Comparison of ENCODE assay signal across 17 cellular contexts in the genomic region with DNA sequence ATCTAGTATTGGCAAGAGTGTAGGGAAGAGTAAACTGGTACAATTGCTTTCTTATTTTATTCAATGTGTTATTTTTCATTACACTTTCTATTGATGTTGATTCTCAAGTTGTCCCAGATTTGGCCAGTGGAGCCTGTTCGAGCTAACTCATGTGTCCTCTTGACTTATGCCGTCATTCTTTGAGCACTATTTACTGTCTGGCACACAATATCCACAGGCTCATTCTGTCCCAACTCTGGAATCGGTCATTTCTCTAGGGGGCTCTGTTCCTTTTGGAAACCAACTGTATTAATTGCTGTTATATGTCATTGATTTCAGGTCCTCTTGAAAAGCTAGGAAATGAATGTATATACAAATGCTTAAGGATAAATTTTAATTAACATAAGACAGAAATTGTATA. TPM values are rescaled to one million over a fixed set of nuclear protein-coding genes. Genes with fewer than 3 reads are reported as not detected.
DNase-seq lines count a peak whose midpoint lies in the region; ATAC-seq and TF ChIP-seq lines count a peak whose summit lies in the region.
"Had no signal": no experiment of that assay in that cellular context is flagged by ENCODE, and none has a peak within 500 bp of the region (broad histone marks: within the 10 kb centered on the region; RNA-seq: fewer than 3 reads in every experiment).

No MANE protein-coding gene starts in this region.

- no peak overlapping the region for H2BK12ac ChIP-seq in mesenchymal stem cell (ENCODE audit: low read length in 2 of 2)

- H2BK120ac ChIP-seq in mesenchymal stem cell (ENCODE audit: low read depth, low read length) = no peak overlapping the region

- H3K4me3 ChIP-seq in ACC112 (ENCODE audit: low read depth, low read length) = no peak overlapping the region
- H3K4me3 ChIP-seq in fibroblast of mammary gland (ENCODE audit: control insufficient read depth, low read depth, low read length) = no peak overlapping the region
- no peak overlapping the region for H3K4me3 ChIP-seq in mesenchymal stem cell (ENCODE audit: insufficient read depth in 1 of 2, low read depth in 1 of 2, low read length in 2 of 2)
- H3K4me3 ChIP-seq in mammary epithelial cell (replicated peaks in 1 of 3; ENCODE audit: insufficient read depth in 1 of 3, low read depth in 2 of 3, low read length in 3 of 3) = no peak overlapping the region
- H3K4me3 ChIP-seq in Karpas-422 (ENCODE audit: low read length) = no peak overlapping the region

- H3K4me3 Mint-ChIP-seq in WTC11 = no peak overlapping the region
- H3K4me3 Mint-ChIP-seq: IgD-negative memory B cell had no signal

- H4K20me1 ChIP-seq in mammary epithelial cell (ENCODE audit: insufficient read depth, low read length) (no peaks in the 10 kb centered on the region), Karpas-422 (ENCODE audit: insufficient read depth, low read depth, low read length) (no peaks in the 10 kb centered on the region)

- peaks cover 13% of the 10 kb centered on the region for H3K4me1 Mint-ChIP-seq in WTC11
- H3K4me1 Mint-ChIP-seq: IgD-negative memory B cell had no signal

- no peak overlapping the region for H3K4ac ChIP-seq in mesenchymal stem cell (ENCODE audit: low read depth in 1 of 2, low read length in 2 of 2)

- H3K23ac ChIP-seq in mesenchymal stem cell (ENCODE audit: low read length in 2 of 2) = no peak overlapping the region

- H3K4me2 ChIP-seq in mesenchymal stem cell (ENCODE audit: low read length, poor library complexity, severe bottlenecking) (no peak overlapping the region), mammary epithelial cell (ENCODE audit: insufficient read depth, low read depth, low read length) (no peak overlapping the region), Karpas-422 (ENCODE audit: low read depth, low read length, poor library complexity, severe bottlenecking) (no peak overlapping the region)

- H3K36me3 Mint-ChIP-seq in WTC11 = no peaks in the 10 kb centered on the region
- H3K36me3 Mint-ChIP-seq: IgD-negative memory B cell had no signal

- CTCF ChIA-PET in WTC11 (lab: Charles Lee) (no interaction called here), mammary epithelial cell (lab: Charles Lee; ENCODE audit: low non-redundant PET) (no interaction called here)

- no peak overlapping the region for H4K91ac ChIP-seq in mesenchymal stem cell (ENCODE audit: low read length)

- H3K9me3 ChIP-seq in mesenchymal stem cell (ENCODE audit: control insufficient read depth, low read length) (no peaks in the 10 kb centered on the region), mammary epithelial cell (replicated peaks; ENCODE audit: insufficient read depth, low read length) (no peaks in the 10 kb centered on the region), Karpas-422 (ENCODE audit: low read length) (no peaks in the 10 kb centered on the region)

- H2BK15ac ChIP-seq in mesenchymal stem cell (ENCODE audit: low read depth, poor library complexity, severe bottlenecking) = no peak overlapping the region

- H3K27me3 ChIP-seq in ACC112 (ENCODE audit: insufficient read depth, low read length) (no peaks in the 10 kb centered on the region), mesenchymal stem cell (ENCODE audit: control insufficient read depth in 1 of 2, insufficient read depth in 1 of 2, low read length in 2 of 2) (no peaks in the 10 kb centered on the region), mammary epithelial cell (ENCODE audit: insufficient read depth, low read length) (no peaks in the 10 kb centered on the region), Karpas-422 (ENCODE audit: low read length) (no peaks in the 10 kb centered on the region)

- in situ Hi-C loops in mammary epithelial cell (cut with MboI; ENCODE audit: low sequenced_read_pairs in 2 of 2) = no loop called here

- H3K9ac ChIP-seq in mesenchymal stem cell (ENCODE audit: low read length) = peak overlapping the region; percentile 36
- no peak overlapping the region for H3K9ac ChIP-seq in mammary epithelial cell (ENCODE audit: insufficient read depth, low read length)
- H3K9ac ChIP-seq in Karpas-422 (ENCODE audit: low read length) = no peak overlapping the region

- ATAC-seq in HG03457 (IDR thresholded peaks at IDR 0.05; ENCODE audit: unreplicated experiment) = no peak
- ATAC-seq in WTC11 = no peak

- no peaks in the 10 kb centered on the region for H3K36me3 ChIP-seq in ACC112 (ENCODE audit: insufficient read depth, low read length)
- no peaks in the 10 kb centered on the region for H3K36me3 ChIP-seq in mesenchymal stem cell (ENCODE audit: control insufficient read depth in 1 of 2, insufficient read depth in 2 of 2, low read depth in 1 of 2, low read length in 2 of 2)
- no peaks in the 10 kb centered on the region for H3K36me3 ChIP-seq in mammary epithelial cell (ENCODE audit: insufficient read depth, low read length)
- no peaks in the 10 kb centered on the region for H3K36me3 ChIP-seq in Karpas-422 (ENCODE audit: insufficient read depth, low read length)

- H3K79me2 ChIP-seq in ACC112 (ENCODE audit: control insufficient read depth, insufficient read depth, low read length, unreplicated experiment) = no peaks in the 10 kb centered on the region
- no peaks in the 10 kb centered on the region for H3K79me2 ChIP-seq in mammary epithelial cell (ENCODE audit: insufficient read depth, low read length)
- no peaks in the 10 kb centered on the region for H3K79me2 ChIP-seq in Karpas-422 (ENCODE audit: low read length)

- intact Hi-C loops in mammary epithelial cell (cut with micrococcal nuclease) = no loop called here

- peaks cover 4% of the 10 kb centered on the region for H3K4me1 ChIP-seq in ACC112 (ENCODE audit: control insufficient read depth, insufficient read depth, low read length, unreplicated experiment)
- H3K4me1 ChIP-seq in mesenchymal stem cell (ENCODE audit: control insufficient read depth, insufficient read depth, low read depth, low read length) = no peaks in the 10 kb centered on the region
- H3K4me1 ChIP-seq in mammary epithelial cell (ENCODE audit: insufficient read depth, low read length) = no peaks in the 10 kb centered on the region
- H3K4me1 ChIP-seq in Karpas-422 (ENCODE audit: low read length) = no peaks in the 10 kb centered on the region

- no peaks in the 10 kb centered on the region for H3K9me2 ChIP-seq in Karpas-422 (replicated peaks; ENCODE audit: insufficient read depth, low read length)

- no TSS peak for BruUV-seq in mammary epithelial cell (replicated peaks; lab: Mats Ljungman, UMichigan)

- H2AFZ ChIP-seq in ACC112 (ENCODE audit: low read length, unreplicated experiment) = peak overlapping the region; percentile 53
- H2AFZ ChIP-seq in mesenchymal stem cell (ENCODE audit: low read depth, low read length) = no peak overlapping the region
- no peak overlapping the region for H2AFZ ChIP-seq in mammary epithelial cell (ENCODE audit: low read depth, low read length)
- no peak overlapping the region for H2AFZ ChIP-seq in Karpas-422 (ENCODE audit: low read length)

- no peak overlapping the region for H3K18ac ChIP-seq in mesenchymal stem cell (ENCODE audit: low read depth in 1 of 2, low read length in 2 of 2)

- peaks cover under 1% of the 10 kb centered on the region; the same call in 1 of the 2 replicates for H3K9me3 Mint-ChIP-seq in WTC11
- H3K9me3 Mint-ChIP-seq: IgD-negative memory B cell had no signal

- 71% methylated on average over 2 of the region's 3 CpGs for WGBS in mesenchymal stem cell
- WGBS in mammary epithelial cell (ENCODE audit: low coverage, missing lambda C conversion rate) = 23% methylated on average over 3 of the region's 3 CpGs

- H3K27ac ChIP-seq in ACC112 (ENCODE audit: low read depth, low read length) (no peak overlapping the region), mesenchymal stem cell (ENCODE audit: low read length, poor library complexity, severe bottlenecking) (no peak overlapping the region), mammary epithelial cell (ENCODE audit: insufficient read depth, low read depth, low read length) (no peak overlapping the region), Karpas-422 (ENCODE audit: low read length) (no peak overlapping the region)

- TF ChIP-seq CTCF in fibroblast of mammary gland (conservative IDR thresholded peaks at IDR 0.05; ENCODE audit: control insufficient read depth, insufficient read depth, low read depth, low read length) (no peak), WTC11 (IDR thresholded peaks at IDR 0.05) (no peak), mammary epithelial cell (conservative IDR thresholded peaks at IDR 0.05 in 1 of 2, IDR thresholded peaks at IDR 0.05 in 1 of 2; ENCODE audit: extremely low read depth in 1 of 2, insufficient read depth in 1 of 2, low read depth in 1 of 2, low read length in 2 of 2) (no peak)

- no peaks in the 10 kb centered on the region for H3K79me1 ChIP-seq in mesenchymal stem cell (replicated peaks; ENCODE audit: low read length, poor library complexity, severe bottlenecking)

- dilution Hi-C loops in mammary epithelial cell (cut with HindIII; ENCODE audit: low sequenced_read_pairs) = no loop called here

- no peak overlapping the region for H2BK5ac ChIP-seq in mesenchymal stem cell (ENCODE audit: low read depth, low read length, poor library complexity, severe bottlenecking)

- H3K14ac ChIP-seq in mesenchymal stem cell (ENCODE audit: low read length in 2 of 2) = no peak overlapping the region

- H4K8ac ChIP-seq in mesenchymal stem cell (ENCODE audit: low read length) = no peak overlapping the region

- no peak overlapping the region for H3K27ac Mint-ChIP-seq in WTC11
- H3K27ac Mint-ChIP-seq: IgD-negative memory B cell had no signal

- no peak overlapping the region for H2AK5ac ChIP-seq in mesenchymal stem cell (ENCODE audit: low read length, severe bottlenecking)

- DNase-seq in EH (ENCODE audit: low read depth) (peak; percentile 7), fibroblast of mammary gland (ENCODE audit: low read depth) (peak; percentile 47), mesenchymal stem cell (no peak), WTC11 (ENCODE audit: low spot score) (no peak), mammary epithelial cell (no peak), Karpas-422 (no peak)
- DNase-seq: AML-193, COR-L47, H7, NCI-H1105 treated with DMSO at 0.1 percent for 48 hours, NCI-H187, NCI-H446, NCI-H69, SIG-M5 had no signal

- POLR2A ChIA-PET in WTC11 (lab: Charles Lee) = interaction anchor here (0.7 kb wide), 1 partner anchor 125 kb away, joined by 3 read pairs; no protein-coding TSS in a partner anchor

- H3K27me3 Mint-ChIP-seq in WTC11 (ENCODE audit: low read depth) = no peaks in the 10 kb centered on the region
- H3K27me3 Mint-ChIP-seq: IgD-negative memory B cell had no signal

RNA-seq across cellular contexts. Expression of a gene that starts 22.4 kb away (rescaled TPM):
- polyA plus RNA-seq in mesenchymal stem cell (2013, experiment 1 of 2) = 138 TPM
- 125 TPM for polyA plus RNA-seq in mesenchymal stem cell (2013, experiment 2 of 2)
- total RNA-seq in WTC11 (2021) (354 to 487 TPM (median 486 TPM) in 3 replicates), mammary epithelial cell (100 to 1,000 TPM; 156 to 255 TPM)
- 69.9 TPM for polyA plus RNA-seq in mammary epithelial cell
- polyA minus RNA-seq in mammary epithelial cell = 55.5 TPM
- 172 and 196 TPM in 2 replicates for total RNA-seq in Karpas-422 (2014; rRNA removed; shearing (Covaris generic); ENCODE audit: low replicate concordance)

RNA-seq across cellular contexts. Expression of a gene that starts 53.2 kb away (rescaled TPM):
- 23.3 TPM for polyA plus RNA-seq in mesenchymal stem cell (2013, experiment 1 of 2)
- polyA plus RNA-seq in mesenchymal stem cell (2013, experiment 2 of 2) = 21.7 TPM
- total RNA-seq in WTC11 (2021) = 60.3 to 66.8 TPM (median 63.8 TPM) in 3 replicates
- 10 to 100 TPM; 34.3 to 47.9 TPM for total RNA-seq in mammary epithelial cell
- 17.0 TPM for polyA plus RNA-seq in mammary epithelial cell
- 36.7 TPM for polyA minus RNA-seq in mammary epithelial cell
- total RNA-seq in Karpas-422 (2014; rRNA removed; shearing (Covaris generic); ENCODE audit: low replicate concordance) = 45.7 and 46.3 TPM in 2 replicates

Comparison
In these comparisons a context has a peak if more than half of its experiments do, and no peak if none do; other contexts are left out.
1. DNase-seq: peak in EH (single experiment) and fibroblast of mammary gland (single experiment); none in mesenchymal stem cell (single experiment), WTC11 (single experiment), mammary epithelial cell (single experiment) and Karpas-422 (single experiment).